ENCODE assay signal across 36 cellular contexts in the genomic region with DNA sequence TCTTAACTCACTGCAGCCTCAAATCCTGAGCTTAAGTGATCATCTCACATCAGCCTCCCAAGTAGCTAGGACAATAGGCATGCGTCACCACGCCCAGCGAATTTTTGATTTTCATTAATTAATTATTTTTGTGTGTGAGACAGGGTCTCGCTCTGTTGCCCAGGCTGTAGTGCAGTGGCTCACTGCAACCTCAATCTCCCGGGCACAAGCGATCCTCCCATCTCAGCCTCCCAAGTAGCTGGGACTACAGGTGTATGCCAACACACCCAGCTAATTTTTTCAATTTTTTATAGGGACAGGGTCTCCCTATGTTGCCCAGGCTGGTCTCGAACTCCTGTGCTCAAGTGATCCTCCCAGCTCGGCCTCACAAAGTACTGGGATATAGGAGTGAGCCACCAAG.
"Had no signal": no experiment of that assay in that cellular context is flagged by ENCODE, and none has a peak within 500 bp of the region (broad histone marks: within the 10 kb centered on the region; RNA-seq: fewer than 3 reads in every experiment).

No MANE protein-coding gene starts in this region.

- H3K27ac Mint-ChIP-seq: activated B cell treated with CpG ODN at 0.5 μM for 24 hours; activated CD4-positive, alpha-beta memory T cell treated with anti-CD3 and anti-CD28 coated beads for 36 hours; activated CD4-positive, alpha-beta T cell treated with anti-CD3 and anti-CD28 coated beads, Interleukin-2, amount 10 ng/mL, durations not matched to agents 24 days and 14 days; activated CD8-positive, alpha-beta T cell treated with anti-CD3 and anti-CD28 coated beads for 36 hours; activated naive CD4-positive, alpha-beta T cell treated with anti-CD3 and anti-CD28 coated beads, Interleukin-2, amount 10 ng/mL, durations not matched to agents 7 days and 5 days; activated naive CD4-positive, alpha-beta T cell treated with anti-CD3 and anti-CD28 coated beads, Interleukin-2, amount 50 U/mL, for 24 hours; activated naive CD8-positive, alpha-beta T cell; activated naive CD8-positive, alpha-beta T cell treated with anti-CD3 and anti-CD28 coated beads, Interleukin-2, amount 10 ng/mL, durations not matched to agents 7 days and 5 days; activated naive CD8-positive, alpha-beta T cell treated with anti-CD3 and anti-CD28 coated beads, Interleukin-2, amount 50 U/mL, for 24 hours; activated T-helper 1 cell treated with anti-CD3 and anti-CD28 coated beads, Interleukin-12 subunit alpha, Interleukin-12 subunit beta, Interleukin-2, Interleukin-4 antibody, amounts not matched to agents 30 ng/mL and 10 ng/mL and 1 ng/mL, durations not matched to agents 14 hours and 24 hours and 36 hours; activated T-helper 17 cell treated with anti-CD3 and anti-CD28 coated beads, Interleukin-2, amount 50 U/mL, for 72 hours; T-helper 1 cell treated with Interleukin-12 subunit alpha and Interleukin-12 subunit beta and Interleukin-4 antibody, amounts not matched to agents 30 μg/mL and 1 μg/mL, for 36 hours had no signal

- H3K27me3 Mint-ChIP-seq: activated B cell treated with CpG ODN at 0.5 μM for 24 hours; activated CD4-positive, alpha-beta memory T cell treated with anti-CD3 and anti-CD28 coated beads for 36 hours; activated CD4-positive, alpha-beta T cell treated with anti-CD3 and anti-CD28 coated beads, Interleukin-2, amount 10 ng/mL, durations not matched to agents 24 days and 14 days; activated CD8-positive, alpha-beta T cell treated with anti-CD3 and anti-CD28 coated beads for 36 hours; activated naive CD4-positive, alpha-beta T cell treated with anti-CD3 and anti-CD28 coated beads, Interleukin-2, amount 10 ng/mL, durations not matched to agents 7 days and 5 days; activated naive CD4-positive, alpha-beta T cell treated with anti-CD3 and anti-CD28 coated beads, Interleukin-2, amount 50 U/mL, for 24 hours; activated naive CD8-positive, alpha-beta T cell; activated naive CD8-positive, alpha-beta T cell treated with anti-CD3 and anti-CD28 coated beads, Interleukin-2, amount 10 ng/mL, durations not matched to agents 7 days and 5 days; activated naive CD8-positive, alpha-beta T cell treated with anti-CD3 and anti-CD28 coated beads, Interleukin-2, amount 50 U/mL, for 24 hours; activated T-helper 17 cell treated with anti-CD3 and anti-CD28 coated beads, Interleukin-2, amount 50 U/mL, for 72 hours; central memory CD8-positive, alpha-beta T cell had no signal

- H3K4me1 ChIP-seq: breast epithelium, colonic mucosa had no signal

- H3K9me3 Mint-ChIP-seq: activated B cell treated with CpG ODN at 0.5 μM for 24 hours; activated CD4-positive, alpha-beta memory T cell treated with anti-CD3 and anti-CD28 coated beads for 36 hours; activated CD4-positive, alpha-beta T cell treated with anti-CD3 and anti-CD28 coated beads, Interleukin-2, amount 10 ng/mL, durations not matched to agents 24 days and 14 days; activated CD8-positive, alpha-beta T cell treated with anti-CD3 and anti-CD28 coated beads for 36 hours; activated naive CD4-positive, alpha-beta T cell treated with anti-CD3 and anti-CD28 coated beads, Interleukin-2, amount 10 ng/mL, durations not matched to agents 7 days and 5 days; activated naive CD4-positive, alpha-beta T cell treated with anti-CD3 and anti-CD28 coated beads, Interleukin-2, amount 50 U/mL, for 24 hours; activated naive CD8-positive, alpha-beta T cell treated with anti-CD3 and anti-CD28 coated beads, Interleukin-2, amount 10 ng/mL, durations not matched to agents 7 days and 5 days; activated naive CD8-positive, alpha-beta T cell treated with anti-CD3 and anti-CD28 coated beads, Interleukin-2, amount 50 U/mL, for 24 hours; activated T-cell treated with anti-CD3 and anti-CD28 coated beads, Interleukin-2, amount 50 U/mL, for 4 hours; activated T-helper 1 cell treated with anti-CD3 and anti-CD28 coated beads, Interleukin-12 subunit alpha, Interleukin-12 subunit beta, Interleukin-2, Interleukin-4 antibody, amounts not matched to agents 30 ng/mL and 10 ng/mL and 1 ng/mL, durations not matched to agents 14 hours and 24 hours and 36 hours; activated T-helper 17 cell treated with anti-CD3 and anti-CD28 coated beads, Interleukin-2, amount 50 U/mL, for 72 hours; central memory CD8-positive, alpha-beta T cell; T-helper 1 cell treated with Interleukin-12 subunit alpha and Interleukin-12 subunit beta and Interleukin-4 antibody, amounts not matched to agents 30 μg/mL and 1 μg/mL, for 36 hours had no signal

- H3K4me3 Mint-ChIP-seq: activated B cell treated with CpG ODN at 0.5 μM for 24 hours; activated CD4-positive, alpha-beta memory T cell treated with anti-CD3 and anti-CD28 coated beads for 36 hours; activated CD4-positive, alpha-beta T cell treated with anti-CD3 and anti-CD28 coated beads, Interleukin-2, amount 10 ng/mL, durations not matched to agents 24 days and 14 days; activated CD8-positive, alpha-beta T cell treated with anti-CD3 and anti-CD28 coated beads for 36 hours; activated naive CD4-positive, alpha-beta T cell treated with anti-CD3 and anti-CD28 coated beads, Interleukin-2, amount 10 ng/mL, durations not matched to agents 7 days and 5 days; activated naive CD4-positive, alpha-beta T cell treated with anti-CD3 and anti-CD28 coated beads, Interleukin-2, amount 50 U/mL, for 24 hours; activated naive CD8-positive, alpha-beta T cell; activated naive CD8-positive, alpha-beta T cell treated with anti-CD3 and anti-CD28 coated beads, Interleukin-2, amount 10 ng/mL, durations not matched to agents 7 days and 5 days; activated naive CD8-positive, alpha-beta T cell treated with anti-CD3 and anti-CD28 coated beads, Interleukin-2, amount 50 U/mL, for 24 hours; activated T-cell treated with anti-CD3 and anti-CD28 coated beads, Interleukin-2, amount 50 U/mL, for 4 hours; activated T-helper 1 cell treated with anti-CD3 and anti-CD28 coated beads, Interleukin-12 subunit alpha, Interleukin-12 subunit beta, Interleukin-2, Interleukin-4 antibody, amounts not matched to agents 30 ng/mL and 10 ng/mL and 1 ng/mL, durations not matched to agents 14 hours and 24 hours and 36 hours; activated T-helper 17 cell treated with anti-CD3 and anti-CD28 coated beads, Interleukin-2, amount 50 U/mL, for 72 hours; central memory CD8-positive, alpha-beta T cell; T-helper 1 cell treated with Interleukin-12 subunit alpha and Interleukin-12 subunit beta and Interleukin-4 antibody, amounts not matched to agents 30 μg/mL and 1 μg/mL, for 36 hours had no signal

- H3K9me3 ChIP-seq: adrenal gland, body of pancreas, breast epithelium, colonic mucosa had no signal

- ATAC-seq: activated CD8-positive, alpha-beta T cell treated with anti-CD3 and anti-CD28 coated beads for 36 hours; activated naive CD8-positive, alpha-beta T cell treated with anti-CD3 and anti-CD28 coated beads, Interleukin-2, amount 50 U/mL, for 24 hours; activated T-cell treated with anti-CD3 and anti-CD28 coated beads, Interleukin-2, amount 50 U/mL, for 4 hours; activated T-helper 17 cell treated with anti-CD3 and anti-CD28 coated beads, Interleukin-2, amount 50 U/mL, for 72 hours; body of pancreas had no signal

- H3K4me3 ChIP-seq: adrenal gland, body of pancreas, breast epithelium, colonic mucosa had no signal

- H3K27ac ChIP-seq: body of pancreas, brain microvascular endothelial cell, breast epithelium, colonic mucosa, WERI-Rb-1 had no signal

- H3K36me3 ChIP-seq: adrenal gland, breast epithelium, colonic mucosa, WERI-Rb-1 had no signal

- DNase-seq: activated B cell treated with CpG ODN at 0.5 μM for 24 hours; activated CD4-positive, alpha-beta memory T cell treated with anti-CD3 and anti-CD28 coated beads for 36 hours; activated CD4-positive, alpha-beta T cell treated with anti-CD3 and anti-CD28 coated beads for 4 hours; activated CD4-positive, alpha-beta T cell treated with anti-CD3 and anti-CD28 coated beads, Interleukin-2, amount 10 ng/mL, durations not matched to agents 24 days and 14 days; activated CD4-positive, alpha-beta T cell treated with anti-CD3 and anti-CD28 coated beads, Interleukin-2, amount 50 U/mL, for 1 hour; activated CD4-positive, alpha-beta T cell treated with anti-CD3 and anti-CD28 coated beads, Interleukin-2, amount 50 U/mL, for 4 hours; activated CD4-positive, CD25-positive, alpha-beta regulatory T cell treated with anti-CD3 and anti-CD28 coated beads, Interleukin-2, amount 50 U/mL, for 72 hours; activated CD8-positive, alpha-beta memory T cell treated with anti-CD3 and anti-CD28 coated beads, Interleukin-2, amount 50 U/mL, for 4 hours; activated CD8-positive, alpha-beta T cell treated with anti-CD3 and anti-CD28 coated beads for 36 hours; activated effector memory CD4-positive, alpha-beta T cell treated with Interleukin-2 at 50 U/mL for 16 hours; activated gamma-delta T cell; activated naive CD4-positive, alpha-beta T cell treated with anti-CD3 and anti-CD28 coated beads, Interleukin-2, amount 10 ng/mL, durations not matched to agents 7 days and 5 days; activated naive CD4-positive, alpha-beta T cell treated with Interleukin-2 at 50 U/mL for 16 hours; activated naive CD8-positive, alpha-beta T cell treated with anti-CD3 and anti-CD28 coated beads, Interleukin-2, amount 10 ng/mL, durations not matched to agents 7 days and 5 days; activated naive CD8-positive, alpha-beta T cell treated with anti-CD3 and anti-CD28 coated beads, Interleukin-2, amount 50 U/mL, for 24 hours; activated T-cell treated with anti-CD3 and anti-CD28 coated beads for 4 hours; activated T-cell treated with anti-CD3 and anti-CD28 coated beads, Interleukin-2, amount 50 U/mL, for 1 hour; activated T-cell treated with anti-CD3 and anti-CD28 coated beads, Interleukin-2, amount 50 U/mL, for 4 hours; adrenal gland; amniotic stem cell; aorta; body of pancreas; brain microvascular endothelial cell; caudate nucleus; cerebellar nuclear complex; colonic mucosa; SW 1271; T-helper 1 cell; WERI-Rb-1 had no signal

- H3K4me1 Mint-ChIP-seq: activated CD4-positive, alpha-beta T cell treated with anti-CD3 and anti-CD28 coated beads, Interleukin-2, amount 10 ng/mL, durations not matched to agents 24 days and 14 days had no signal
